In the genomic region with DNA sequence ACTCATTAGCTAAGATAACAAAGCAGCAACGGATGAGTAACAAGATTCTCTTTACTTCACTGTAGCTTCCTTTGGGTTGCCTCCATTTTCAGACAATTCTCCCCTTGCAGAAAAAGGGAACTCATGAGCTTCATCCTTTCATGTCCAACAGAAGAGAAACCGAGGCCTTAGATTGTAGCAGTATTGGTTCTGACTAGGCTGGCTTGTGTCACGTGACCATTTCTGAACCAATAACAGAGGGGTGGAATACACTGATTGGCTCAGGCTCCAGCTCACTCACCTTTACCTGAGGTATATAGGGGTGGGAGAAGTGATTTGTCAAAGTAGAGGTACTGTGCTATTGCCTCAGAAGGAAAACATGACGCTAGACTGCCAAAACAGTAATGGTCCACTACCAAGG, we compare ENCODE assay signal across 1 cellular context.
TF ChIP-seq lines count a peak whose summit lies in the region.

No MANE protein-coding gene starts in this region.

TF ChIP-seq in K562, 482 proteins besides CTCF, POLR2A, EP300 and RAD21 (continued from another document):
- TF ChIP-seq, protein P1, sequence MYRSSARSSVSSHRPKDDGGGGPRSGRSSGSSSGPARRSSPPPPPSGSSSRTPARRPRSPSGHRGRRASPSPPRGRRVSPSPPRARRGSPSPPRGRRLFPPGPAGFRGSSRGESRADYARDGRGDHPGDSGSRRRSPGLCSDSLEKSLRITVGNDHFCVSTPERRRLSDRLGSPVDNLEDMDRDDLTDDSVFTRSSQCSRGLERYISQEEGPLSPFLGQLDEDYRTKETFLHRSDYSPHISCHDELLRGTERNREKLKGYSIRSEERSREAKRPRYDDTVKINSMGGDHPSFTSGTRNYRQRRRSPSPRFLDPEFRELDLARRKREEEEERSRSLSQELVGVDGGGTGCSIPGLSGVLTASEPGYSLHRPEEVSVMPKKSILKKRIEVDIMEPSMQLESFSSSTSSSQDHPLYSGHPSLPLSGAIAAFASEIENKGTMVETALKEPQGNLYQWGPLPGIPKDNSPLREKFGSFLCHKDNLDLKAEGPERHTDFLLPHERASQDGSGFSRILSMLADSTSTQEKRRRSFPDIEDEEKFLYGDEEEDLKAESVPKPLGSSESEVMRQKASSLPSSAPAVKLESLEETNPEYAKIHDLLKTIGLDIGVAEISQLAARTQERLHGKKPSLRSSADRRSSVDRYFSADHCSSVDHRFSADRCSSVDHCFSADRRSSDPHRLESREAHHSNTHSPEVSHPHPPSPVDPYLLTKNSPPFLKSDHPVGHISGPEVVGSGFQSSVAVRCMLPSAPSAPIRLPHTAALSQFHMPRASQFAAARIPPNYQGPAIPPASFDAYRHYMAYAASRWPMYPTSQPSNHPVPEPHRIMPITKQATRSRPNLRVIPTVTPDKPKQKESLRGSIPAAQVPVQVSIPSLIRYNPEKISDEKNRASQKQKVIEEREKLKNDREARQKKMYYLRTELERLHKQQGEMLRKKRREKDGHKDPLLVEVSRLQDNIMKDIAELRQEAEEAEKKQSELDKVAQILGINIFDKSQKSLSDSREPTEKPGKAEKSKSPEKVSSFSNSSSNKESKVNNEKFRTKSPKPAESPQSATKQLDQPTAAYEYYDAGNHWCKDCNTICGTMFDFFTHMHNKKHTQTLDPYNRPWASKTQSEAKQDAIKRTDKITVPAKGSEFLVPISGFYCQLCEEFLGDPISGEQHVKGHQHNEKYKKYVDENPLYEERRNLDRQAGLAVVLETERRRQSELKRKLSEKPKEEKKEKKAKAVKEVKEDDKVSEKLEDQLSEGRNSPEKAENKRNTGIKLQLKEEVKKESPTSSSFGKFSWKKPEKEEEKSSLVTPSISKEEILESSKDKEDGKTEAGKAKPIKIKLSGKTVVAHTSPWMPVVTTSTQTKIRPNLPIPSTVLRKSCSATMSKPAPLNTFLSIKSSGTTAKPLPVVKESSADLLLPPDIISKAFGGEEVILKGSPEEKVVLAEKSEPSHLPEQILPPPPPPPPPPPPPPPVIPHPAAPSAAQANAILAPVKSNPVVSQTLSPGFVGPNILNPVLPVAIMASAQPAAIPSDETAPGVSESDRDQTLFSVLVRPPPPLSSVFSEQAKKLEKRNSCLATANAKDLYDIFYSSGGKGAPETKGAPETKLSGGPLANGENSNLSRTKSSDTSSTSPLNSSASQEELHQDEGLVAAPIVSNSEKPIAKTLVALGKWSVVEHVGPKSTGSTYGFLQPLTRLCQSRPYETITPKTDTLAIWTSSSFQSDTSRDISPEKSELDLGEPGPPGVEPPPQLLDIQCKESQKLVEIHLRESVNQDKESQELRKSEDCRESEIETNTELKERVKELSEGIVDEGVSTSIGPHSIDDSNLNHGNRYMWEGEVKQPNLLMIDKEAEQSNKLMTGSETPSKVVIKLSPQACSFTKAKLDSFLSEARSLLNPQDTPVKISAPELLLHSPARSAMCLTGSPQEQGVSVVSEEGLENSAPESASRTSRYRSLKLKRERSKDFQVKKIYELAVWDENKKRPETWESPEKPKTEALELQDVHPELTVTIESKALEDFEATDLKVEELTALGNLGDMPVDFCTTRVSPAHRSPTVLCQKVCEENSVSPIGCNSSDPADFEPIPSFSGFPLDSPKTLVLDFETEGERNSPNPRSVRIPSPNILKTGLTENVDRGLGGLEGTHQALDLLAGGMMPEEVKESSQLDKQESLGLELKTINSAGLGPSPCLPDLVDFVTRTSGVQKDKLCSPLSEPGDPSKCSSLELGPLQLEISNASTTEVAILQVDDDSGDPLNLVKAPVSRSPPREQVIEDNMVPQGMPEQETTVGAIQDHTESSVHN (IDR thresholded peaks at IDR 0.05; ENCODE audit: borderline replicate concordance in 1 of 2, low read depth in 1 of 2) = no peak
